ENCODE assay signal across 3 cellular contexts in the genomic region with DNA sequence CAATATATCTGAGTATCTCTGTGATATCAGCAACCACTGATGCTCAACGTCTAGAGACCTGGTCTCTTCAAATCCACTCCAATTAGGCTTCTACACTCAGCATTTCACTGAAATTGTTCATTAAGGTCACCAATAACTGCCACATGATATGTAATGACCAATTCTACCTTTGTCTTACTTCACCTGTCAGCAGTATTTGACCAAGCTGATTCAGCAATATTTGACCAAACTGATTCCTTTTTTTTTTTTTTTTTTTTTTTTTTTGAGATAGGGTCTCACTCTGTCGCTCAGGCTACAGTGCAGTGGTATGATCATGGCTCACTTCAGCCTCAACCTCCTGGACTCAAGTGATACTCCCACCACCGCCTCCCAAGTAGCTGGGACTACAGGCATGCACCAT.
A peak's percentile ranks its signal among the peaks of the same experiment; 100 is the strongest.
TF ChIP-seq lines count a peak whose summit lies in the region.

No MANE protein-coding gene starts in this region.

TF ChIP-seq in HepG2, 621 proteins besides CTCF, POLR2A, EP300 and RAD21:
- TF ChIP-seq NR2C2 (CRISPR knock-in tag; IDR thresholded peaks at IDR 0.05; ENCODE audit: borderline replicate concordance) (no peak), ZNF496 (CRISPR knock-in tag; IDR thresholded peaks at IDR 0.05; ENCODE audit: insufficient replicate concordance) (no peak), MAFK (conservative IDR thresholded peaks at IDR 0.05 in 1 of 2, IDR thresholded peaks at IDR 0.05 in 1 of 2; ENCODE audit: low read length in 2 of 2) (peak; percentile 95 to 97), U2AF1 (optimal IDR thresholded peaks at IDR 0.05; ENCODE audit: low read depth, low read length) (no peak), RFX3 (CRISPR knock-in tag; IDR thresholded peaks at IDR 0.05) (no peak), ZFAT (CRISPR knock-in tag; conservative IDR thresholded peaks at IDR 0.05) (no peak), NFE2L2 (IDR thresholded peaks at IDR 0.05; ENCODE audit: low read length) (no peak), MAFF (IDR thresholded peaks at IDR 0.05; ENCODE audit: low read depth, low read length) (peak; percentile 97), KLF6 (CRISPR knock-in tag; IDR thresholded peaks at IDR 0.05) (no peak), NFIB (CRISPR knock-in tag; IDR thresholded peaks at IDR 0.05; ENCODE audit: borderline replicate concordance) (no peak), NCOA5 (CRISPR knock-in tag; IDR thresholded peaks at IDR 0.05) (no peak)

TF ChIP-seq in K562, 482 proteins besides CTCF, POLR2A, EP300 and RAD21:
- TF ChIP-seq ZNF316 (IDR thresholded peaks at IDR 0.05) (peak; percentile 97), ZNF324 (CRISPR knock-in tag; IDR thresholded peaks at IDR 0.05) (no peak), MAFG (tag; conservative IDR thresholded peaks at IDR 0.05) (peak; percentile 84), C11orf30 (IDR thresholded peaks at IDR 0.05; ENCODE audit: low read depth) (peak; percentile 90), MAFK (IDR thresholded peaks at IDR 0.05; ENCODE audit: low read length) (peak; percentile 90), MAFF (IDR thresholded peaks at IDR 0.05; ENCODE audit: low read length) (peak; percentile 93)
- TF ChIP-seq, protein P1, sequence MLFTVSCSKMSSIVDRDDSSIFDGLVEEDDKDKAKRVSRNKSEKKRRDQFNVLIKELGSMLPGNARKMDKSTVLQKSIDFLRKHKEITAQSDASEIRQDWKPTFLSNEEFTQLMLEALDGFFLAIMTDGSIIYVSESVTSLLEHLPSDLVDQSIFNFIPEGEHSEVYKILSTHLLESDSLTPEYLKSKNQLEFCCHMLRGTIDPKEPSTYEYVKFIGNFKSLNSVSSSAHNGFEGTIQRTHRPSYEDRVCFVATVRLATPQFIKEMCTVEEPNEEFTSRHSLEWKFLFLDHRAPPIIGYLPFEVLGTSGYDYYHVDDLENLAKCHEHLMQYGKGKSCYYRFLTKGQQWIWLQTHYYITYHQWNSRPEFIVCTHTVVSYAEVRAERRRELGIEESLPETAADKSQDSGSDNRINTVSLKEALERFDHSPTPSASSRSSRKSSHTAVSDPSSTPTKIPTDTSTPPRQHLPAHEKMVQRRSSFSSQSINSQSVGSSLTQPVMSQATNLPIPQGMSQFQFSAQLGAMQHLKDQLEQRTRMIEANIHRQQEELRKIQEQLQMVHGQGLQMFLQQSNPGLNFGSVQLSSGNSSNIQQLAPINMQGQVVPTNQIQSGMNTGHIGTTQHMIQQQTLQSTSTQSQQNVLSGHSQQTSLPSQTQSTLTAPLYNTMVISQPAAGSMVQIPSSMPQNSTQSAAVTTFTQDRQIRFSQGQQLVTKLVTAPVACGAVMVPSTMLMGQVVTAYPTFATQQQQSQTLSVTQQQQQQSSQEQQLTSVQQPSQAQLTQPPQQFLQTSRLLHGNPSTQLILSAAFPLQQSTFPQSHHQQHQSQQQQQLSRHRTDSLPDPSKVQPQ (CRISPR knock-in tag; IDR thresholded peaks at IDR 0.05; ENCODE audit: borderline replicate concordance) = no peak

TF ChIP-seq in H1, 55 proteins besides CTCF, POLR2A, EP300 and RAD21:
- TF ChIP-seq, protein P2, sequence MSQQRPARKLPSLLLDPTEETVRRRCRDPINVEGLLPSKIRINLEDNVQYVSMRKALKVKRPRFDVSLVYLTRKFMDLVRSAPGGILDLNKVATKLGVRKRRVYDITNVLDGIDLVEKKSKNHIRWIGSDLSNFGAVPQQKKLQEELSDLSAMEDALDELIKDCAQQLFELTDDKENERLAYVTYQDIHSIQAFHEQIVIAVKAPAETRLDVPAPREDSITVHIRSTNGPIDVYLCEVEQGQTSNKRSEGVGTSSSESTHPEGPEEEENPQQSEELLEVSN (IDR thresholded peaks at IDR 0.05) = no peak
- TF ChIP-seq EGR1 (IDR thresholded peaks at IDR 0.05; ENCODE audit: borderline replicate concordance, low read depth, low read length) (no peak), MAFK (IDR thresholded peaks at IDR 0.05; ENCODE audit: low read depth, low read length) (peak; percentile 78; the same call in 1 of the 2 replicates)
